In the genomic region with DNA sequence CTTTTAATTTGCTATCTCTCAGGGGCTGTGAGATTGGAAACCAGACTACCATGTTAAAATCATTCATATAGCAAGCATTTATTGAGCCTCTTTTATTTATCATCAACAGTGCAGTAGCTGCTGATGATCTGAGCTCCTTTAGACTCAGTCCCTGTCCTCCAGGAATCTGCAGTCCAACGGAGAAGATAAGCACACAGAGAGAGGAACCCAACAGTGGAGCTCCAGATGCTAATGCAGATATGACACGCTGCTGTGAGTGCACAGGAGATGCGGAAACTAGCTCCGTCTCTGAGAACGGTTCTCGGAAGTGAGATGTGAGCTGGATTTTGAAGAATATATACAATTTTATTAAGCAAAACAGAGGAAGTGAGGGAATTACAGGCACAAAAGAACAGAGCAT, we compare ENCODE assay signal across 1 cellular context.
TF ChIP-seq lines count a peak whose summit lies in the region.

No MANE protein-coding gene starts in this region.

TF ChIP-seq in K562, 482 proteins besides CTCF, POLR2A, EP300 and RAD21 (continued from another document and continues in another):
- TF ChIP-seq GTF2B (IDR thresholded peaks at IDR 0.05; ENCODE audit: extremely low read depth, insufficient read length) (no peak), CBFA2T2 (conservative IDR thresholded peaks at IDR 0.05) (peak; percentile 97), ZNF436 (CRISPR knock-in tag; IDR thresholded peaks at IDR 0.05) (no peak), SMARCA5 (IDR thresholded peaks at IDR 0.05) (no peak), PHB (CRISPR knock-in tag; IDR thresholded peaks at IDR 0.05) (no peak), POLR2G (IDR thresholded peaks at IDR 0.05; ENCODE audit: low read depth, low read length) (no peak), ARNT (IDR thresholded peaks at IDR 0.05) (peak; percentile 90 to 91), ZNF175 (CRISPR knock-in tag; IDR thresholded peaks at IDR 0.05; ENCODE audit: low read depth) (peak; percentile 65; the same call in 1 of the 2 replicates), EGR1 (conservative IDR thresholded peaks at IDR 0.05) (no peak), ZNF584 (CRISPR knock-in tag; IDR thresholded peaks at IDR 0.05; ENCODE audit: low read depth) (no peak), PREB (CRISPR knock-in tag; IDR thresholded peaks at IDR 0.05) (no peak), GATAD2B (IDR thresholded peaks at IDR 0.05; ENCODE audit: borderline replicate concordance) (peak; percentile 94), BRF2 (IDR thresholded peaks at IDR 0.05; ENCODE audit: borderline replicate concordance, insufficient read depth, insufficient read length) (no peak), ZNF282 (CRISPR knock-in tag; IDR thresholded peaks at IDR 0.05) (no peak), PYGO2 (tag; IDR thresholded peaks at IDR 0.05) (no peak), E2F4 (CRISPR knock-in tag; IDR thresholded peaks at IDR 0.05; ENCODE audit: low read depth) (no peak), AFF4 (CRISPR knock-in tag; IDR thresholded peaks at IDR 0.05) (no peak), SMARCA4 (IDR thresholded peaks at IDR 0.05) (peak; percentile 99), THRB (CRISPR knock-in tag; conservative IDR thresholded peaks at IDR 0.05) (no peak), HNRNPUL1 (IDR thresholded peaks at IDR 0.05; ENCODE audit: low read length) (no peak), PKNOX1 (IDR thresholded peaks at IDR 0.05) (no peak), RBBP5 (IDR thresholded peaks at IDR 0.05; ENCODE audit: borderline replicate concordance, insufficient read depth, low read length, poor library complexity, severe bottlenecking) (no peak), GATA2 (CRISPR knock-in tag; IDR thresholded peaks at IDR 0.05) (peak; percentile 99), ASH1L (IDR thresholded peaks at IDR 0.05; ENCODE audit: borderline replicate concordance, low read depth, partially characterized antibody) (no peak), RBM34 (IDR thresholded peaks at IDR 0.05; ENCODE audit: borderline replicate concordance, insufficient read depth, low read length) (no peak), ZNF551 (CRISPR knock-in tag; IDR thresholded peaks at IDR 0.05) (no peak), SMAD4 (CRISPR knock-in tag; conservative IDR thresholded peaks at IDR 0.05) (peak; percentile 72), ZNF561 (CRISPR knock-in tag; conservative IDR thresholded peaks at IDR 0.05) (no peak), CHCHD3 (CRISPR knock-in tag; IDR thresholded peaks at IDR 0.05) (no peak)
- TF ChIP-seq, protein P1, sequence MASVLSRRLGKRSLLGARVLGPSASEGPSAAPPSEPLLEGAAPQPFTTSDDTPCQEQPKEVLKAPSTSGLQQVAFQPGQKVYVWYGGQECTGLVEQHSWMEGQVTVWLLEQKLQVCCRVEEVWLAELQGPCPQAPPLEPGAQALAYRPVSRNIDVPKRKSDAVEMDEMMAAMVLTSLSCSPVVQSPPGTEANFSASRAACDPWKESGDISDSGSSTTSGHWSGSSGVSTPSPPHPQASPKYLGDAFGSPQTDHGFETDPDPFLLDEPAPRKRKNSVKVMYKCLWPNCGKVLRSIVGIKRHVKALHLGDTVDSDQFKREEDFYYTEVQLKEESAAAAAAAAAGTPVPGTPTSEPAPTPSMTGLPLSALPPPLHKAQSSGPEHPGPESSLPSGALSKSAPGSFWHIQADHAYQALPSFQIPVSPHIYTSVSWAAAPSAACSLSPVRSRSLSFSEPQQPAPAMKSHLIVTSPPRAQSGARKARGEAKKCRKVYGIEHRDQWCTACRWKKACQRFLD (CRISPR knock-in tag; IDR thresholded peaks at IDR 0.05): peak; percentile 41; the same call in 1 of the 2 replicates
- TF ChIP-seq, protein P2, sequence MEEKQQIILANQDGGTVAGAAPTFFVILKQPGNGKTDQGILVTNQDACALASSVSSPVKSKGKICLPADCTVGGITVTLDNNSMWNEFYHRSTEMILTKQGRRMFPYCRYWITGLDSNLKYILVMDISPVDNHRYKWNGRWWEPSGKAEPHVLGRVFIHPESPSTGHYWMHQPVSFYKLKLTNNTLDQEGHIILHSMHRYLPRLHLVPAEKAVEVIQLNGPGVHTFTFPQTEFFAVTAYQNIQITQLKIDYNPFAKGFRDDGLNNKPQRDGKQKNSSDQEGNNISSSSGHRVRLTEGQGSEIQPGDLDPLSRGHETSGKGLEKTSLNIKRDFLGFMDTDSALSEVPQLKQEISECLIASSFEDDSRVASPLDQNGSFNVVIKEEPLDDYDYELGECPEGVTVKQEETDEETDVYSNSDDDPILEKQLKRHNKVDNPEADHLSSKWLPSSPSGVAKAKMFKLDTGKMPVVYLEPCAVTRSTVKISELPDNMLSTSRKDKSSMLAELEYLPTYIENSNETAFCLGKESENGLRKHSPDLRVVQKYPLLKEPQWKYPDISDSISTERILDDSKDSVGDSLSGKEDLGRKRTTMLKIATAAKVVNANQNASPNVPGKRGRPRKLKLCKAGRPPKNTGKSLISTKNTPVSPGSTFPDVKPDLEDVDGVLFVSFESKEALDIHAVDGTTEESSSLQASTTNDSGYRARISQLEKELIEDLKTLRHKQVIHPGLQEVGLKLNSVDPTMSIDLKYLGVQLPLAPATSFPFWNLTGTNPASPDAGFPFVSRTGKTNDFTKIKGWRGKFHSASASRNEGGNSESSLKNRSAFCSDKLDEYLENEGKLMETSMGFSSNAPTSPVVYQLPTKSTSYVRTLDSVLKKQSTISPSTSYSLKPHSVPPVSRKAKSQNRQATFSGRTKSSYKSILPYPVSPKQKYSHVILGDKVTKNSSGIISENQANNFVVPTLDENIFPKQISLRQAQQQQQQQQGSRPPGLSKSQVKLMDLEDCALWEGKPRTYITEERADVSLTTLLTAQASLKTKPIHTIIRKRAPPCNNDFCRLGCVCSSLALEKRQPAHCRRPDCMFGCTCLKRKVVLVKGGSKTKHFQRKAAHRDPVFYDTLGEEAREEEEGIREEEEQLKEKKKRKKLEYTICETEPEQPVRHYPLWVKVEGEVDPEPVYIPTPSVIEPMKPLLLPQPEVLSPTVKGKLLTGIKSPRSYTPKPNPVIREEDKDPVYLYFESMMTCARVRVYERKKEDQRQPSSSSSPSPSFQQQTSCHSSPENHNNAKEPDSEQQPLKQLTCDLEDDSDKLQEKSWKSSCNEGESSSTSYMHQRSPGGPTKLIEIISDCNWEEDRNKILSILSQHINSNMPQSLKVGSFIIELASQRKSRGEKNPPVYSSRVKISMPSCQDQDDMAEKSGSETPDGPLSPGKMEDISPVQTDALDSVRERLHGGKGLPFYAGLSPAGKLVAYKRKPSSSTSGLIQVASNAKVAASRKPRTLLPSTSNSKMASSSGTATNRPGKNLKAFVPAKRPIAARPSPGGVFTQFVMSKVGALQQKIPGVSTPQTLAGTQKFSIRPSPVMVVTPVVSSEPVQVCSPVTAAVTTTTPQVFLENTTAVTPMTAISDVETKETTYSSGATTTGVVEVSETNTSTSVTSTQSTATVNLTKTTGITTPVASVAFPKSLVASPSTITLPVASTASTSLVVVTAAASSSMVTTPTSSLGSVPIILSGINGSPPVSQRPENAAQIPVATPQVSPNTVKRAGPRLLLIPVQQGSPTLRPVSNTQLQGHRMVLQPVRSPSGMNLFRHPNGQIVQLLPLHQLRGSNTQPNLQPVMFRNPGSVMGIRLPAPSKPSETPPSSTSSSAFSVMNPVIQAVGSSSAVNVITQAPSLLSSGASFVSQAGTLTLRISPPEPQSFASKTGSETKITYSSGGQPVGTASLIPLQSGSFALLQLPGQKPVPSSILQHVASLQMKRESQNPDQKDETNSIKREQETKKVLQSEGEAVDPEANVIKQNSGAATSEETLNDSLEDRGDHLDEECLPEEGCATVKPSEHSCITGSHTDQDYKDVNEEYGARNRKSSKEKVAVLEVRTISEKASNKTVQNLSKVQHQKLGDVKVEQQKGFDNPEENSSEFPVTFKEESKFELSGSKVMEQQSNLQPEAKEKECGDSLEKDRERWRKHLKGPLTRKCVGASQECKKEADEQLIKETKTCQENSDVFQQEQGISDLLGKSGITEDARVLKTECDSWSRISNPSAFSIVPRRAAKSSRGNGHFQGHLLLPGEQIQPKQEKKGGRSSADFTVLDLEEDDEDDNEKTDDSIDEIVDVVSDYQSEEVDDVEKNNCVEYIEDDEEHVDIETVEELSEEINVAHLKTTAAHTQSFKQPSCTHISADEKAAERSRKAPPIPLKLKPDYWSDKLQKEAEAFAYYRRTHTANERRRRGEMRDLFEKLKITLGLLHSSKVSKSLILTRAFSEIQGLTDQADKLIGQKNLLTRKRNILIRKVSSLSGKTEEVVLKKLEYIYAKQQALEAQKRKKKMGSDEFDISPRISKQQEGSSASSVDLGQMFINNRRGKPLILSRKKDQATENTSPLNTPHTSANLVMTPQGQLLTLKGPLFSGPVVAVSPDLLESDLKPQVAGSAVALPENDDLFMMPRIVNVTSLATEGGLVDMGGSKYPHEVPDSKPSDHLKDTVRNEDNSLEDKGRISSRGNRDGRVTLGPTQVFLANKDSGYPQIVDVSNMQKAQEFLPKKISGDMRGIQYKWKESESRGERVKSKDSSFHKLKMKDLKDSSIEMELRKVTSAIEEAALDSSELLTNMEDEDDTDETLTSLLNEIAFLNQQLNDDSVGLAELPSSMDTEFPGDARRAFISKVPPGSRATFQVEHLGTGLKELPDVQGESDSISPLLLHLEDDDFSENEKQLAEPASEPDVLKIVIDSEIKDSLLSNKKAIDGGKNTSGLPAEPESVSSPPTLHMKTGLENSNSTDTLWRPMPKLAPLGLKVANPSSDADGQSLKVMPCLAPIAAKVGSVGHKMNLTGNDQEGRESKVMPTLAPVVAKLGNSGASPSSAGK (IDR thresholded peaks at IDR 0.05): no peak
